In genomic region chr11:42631223-42631843, GRCh38 we compare ENCODE assay signal across 8 cellular contexts.
DNase-seq lines count a peak whose midpoint lies in the region; ATAC-seq and TF ChIP-seq lines count a peak whose summit lies in the region.

No MANE protein-coding gene starts in this region.

- no peaks in the 10 kb centered on the region for H4K20me1 ChIP-seq in Loucy (ENCODE audit: insufficient read depth, low read length, poor library complexity, severe bottlenecking)

- H3K9me3 Mint-ChIP-seq in WTC11: no peaks in the 10 kb centered on the region; the same call in 1 of the 2 replicates
- no peaks in the 10 kb centered on the region for H3K9me3 Mint-ChIP-seq in activated CD8-positive, alpha-beta T cell treated with anti-CD3 and anti-CD28 coated beads, Interleukin-2, amount 10 ng/mL, durations not matched to agents 7 days and 5 days (ENCODE audit: insufficient read depth)

- no peak overlapping the region for H3K27ac Mint-ChIP-seq in WTC11
- H3K27ac Mint-ChIP-seq in activated CD8-positive, alpha-beta T cell treated with anti-CD3 and anti-CD28 coated beads, Interleukin-2, amount 10 ng/mL, durations not matched to agents 7 days and 5 days: no peak overlapping the region

- TF ChIP-seq CTCF in Loucy (conservative IDR thresholded peaks at IDR 0.05; ENCODE audit: low read length): peak; percentile 42
- TF ChIP-seq CTCF in WTC11 (IDR thresholded peaks at IDR 0.05): no peak
- TF ChIP-seq CTCF in left lung (IDR thresholded peaks at IDR 0.05): peak in 1 of 2 donors; percentile 35
- no peak for TF ChIP-seq CTCF in foreskin fibroblast (IDR thresholded peaks at IDR 0.05; ENCODE audit: low read depth, low read length)

- no peaks in the 10 kb centered on the region for H3K9me2 ChIP-seq in Loucy (replicated peaks; ENCODE audit: low read depth, low read length)

- H3K9ac ChIP-seq in Loucy (ENCODE audit: low read depth, low read length, poor library complexity, severe bottlenecking): no peak overlapping the region

- ATAC-seq in WTC11: peak; percentile 38; the same call in 1 of the 2 replicates
- peak; percentile 49 for ATAC-seq in left lung
- ATAC-seq in activated CD8-positive, alpha-beta T cell treated with anti-CD3 and anti-CD28 coated beads, Interleukin-2, amount 10 ng/mL, durations not matched to agents 7 days and 5 days: no peak

- no peak overlapping the region for H3K4me3 Mint-ChIP-seq in WTC11
- no peak overlapping the region for H3K4me3 Mint-ChIP-seq in activated CD8-positive, alpha-beta T cell treated with anti-CD3 and anti-CD28 coated beads, Interleukin-2, amount 10 ng/mL, durations not matched to agents 7 days and 5 days

- POLR2A ChIA-PET in WTC11 (lab: Charles Lee): no interaction called here
- POLR2A ChIA-PET in activated CD8-positive, alpha-beta T cell treated with anti-CD3 and anti-CD28 coated beads, Interleukin-2, amount 10 ng/mL, durations not matched to agents 7 days and 5 days (lab: Charles Lee): no interaction called here

- no peaks in the 10 kb centered on the region for H3K36me3 ChIP-seq in Loucy (ENCODE audit: insufficient read depth, low read length)
- H3K36me3 ChIP-seq in left lung: no peaks in the 10 kb centered on the region

- no peak overlapping the region for H3K4me2 ChIP-seq in Loucy (ENCODE audit: low read depth, low read length, poor library complexity, severe bottlenecking)

- no peak overlapping the region for H2AFZ ChIP-seq in Loucy (ENCODE audit: low read length)

- peak; percentile 17 for DNase-seq in EH (ENCODE audit: low read depth)
- DNase-seq in WTC11 (ENCODE audit: low spot score): no peak
- DNase-seq in left lung: no peak
- DNase-seq in activated CD8-positive, alpha-beta T cell treated with anti-CD3 and anti-CD28 coated beads, Interleukin-2, amount 10 ng/mL, durations not matched to agents 7 days and 5 days: no peak
- DNase-seq in foreskin fibroblast: no peak
- no peak for DNase-seq in GM19238 (ENCODE audit: insufficient read length, low spot score)
- DNase-seq in T-helper 1 cell: no peak

- no peaks in the 10 kb centered on the region for H3F3A ChIP-seq in Loucy (ENCODE audit: low read depth)

- H3K27me3 Mint-ChIP-seq in WTC11 (ENCODE audit: low read depth): no peaks in the 10 kb centered on the region
- no peaks in the 10 kb centered on the region for H3K27me3 Mint-ChIP-seq in activated CD8-positive, alpha-beta T cell treated with anti-CD3 and anti-CD28 coated beads, Interleukin-2, amount 10 ng/mL, durations not matched to agents 7 days and 5 days (ENCODE audit: low read depth)

- H3K79me2 ChIP-seq in Loucy (ENCODE audit: insufficient read depth, low read length): no peaks in the 10 kb centered on the region

- no peaks in the 10 kb centered on the region for H3K9me3 ChIP-seq in Loucy (ENCODE audit: insufficient read depth, low read depth, low read length)
- H3K9me3 ChIP-seq in left lung: no peaks in the 10 kb centered on the region

- H3K36me3 Mint-ChIP-seq in WTC11: no peaks in the 10 kb centered on the region
- H3K36me3 Mint-ChIP-seq in activated CD8-positive, alpha-beta T cell treated with anti-CD3 and anti-CD28 coated beads, Interleukin-2, amount 10 ng/mL, durations not matched to agents 7 days and 5 days (ENCODE audit: low read depth): no peaks in the 10 kb centered on the region

- no peaks in the 10 kb centered on the region for H3K27me3 ChIP-seq in Loucy (ENCODE audit: insufficient read depth, low read length, poor library complexity, severe bottlenecking)
- no peaks in the 10 kb centered on the region for H3K27me3 ChIP-seq in left lung

- H3K4me1 ChIP-seq in Loucy (ENCODE audit: insufficient read depth, low read length, poor library complexity, severe bottlenecking) (no peaks in the 10 kb centered on the region), left lung (no peaks in the 10 kb centered on the region)

- no peak overlapping the region for H3K27ac ChIP-seq in left lung

- peaks cover 24% of the 10 kb centered on the region for H3K4me1 Mint-ChIP-seq in WTC11
- H3K4me1 Mint-ChIP-seq in activated CD8-positive, alpha-beta T cell treated with anti-CD3 and anti-CD28 coated beads, Interleukin-2, amount 10 ng/mL, durations not matched to agents 7 days and 5 days (ENCODE audit: low read depth): no peaks in the 10 kb centered on the region

- intact Hi-C loops in left lung (cut with DNase I): no loop called here

- H3K4me3 ChIP-seq in Loucy (ENCODE audit: low read length, poor library complexity, severe bottlenecking): no peak overlapping the region
- H3K4me3 ChIP-seq in left lung: no peak overlapping the region
- no peak overlapping the region for H3K4me3 ChIP-seq in foreskin fibroblast (ENCODE audit: low read depth in 1 of 2, low read length in 2 of 2)

- CTCF ChIA-PET in WTC11 (lab: Charles Lee): interaction anchor here (0.6 to 1.2 kb wide), 13 partner anchors 9 to 1138 kb away, joined by 3 to 6 read pairs (median 3); no protein-coding TSS in a partner anchor
- CTCF ChIA-PET in activated CD8-positive, alpha-beta T cell treated with anti-CD3 and anti-CD28 coated beads, Interleukin-2, amount 10 ng/mL, durations not matched to agents 7 days and 5 days (lab: Charles Lee): no interaction called here

TF ChIP-seq in WTC11, 78 proteins besides CTCF, POLR2A, EP300 and RAD21 (continues in another document):
- TF ChIP-seq, protein P1, sequence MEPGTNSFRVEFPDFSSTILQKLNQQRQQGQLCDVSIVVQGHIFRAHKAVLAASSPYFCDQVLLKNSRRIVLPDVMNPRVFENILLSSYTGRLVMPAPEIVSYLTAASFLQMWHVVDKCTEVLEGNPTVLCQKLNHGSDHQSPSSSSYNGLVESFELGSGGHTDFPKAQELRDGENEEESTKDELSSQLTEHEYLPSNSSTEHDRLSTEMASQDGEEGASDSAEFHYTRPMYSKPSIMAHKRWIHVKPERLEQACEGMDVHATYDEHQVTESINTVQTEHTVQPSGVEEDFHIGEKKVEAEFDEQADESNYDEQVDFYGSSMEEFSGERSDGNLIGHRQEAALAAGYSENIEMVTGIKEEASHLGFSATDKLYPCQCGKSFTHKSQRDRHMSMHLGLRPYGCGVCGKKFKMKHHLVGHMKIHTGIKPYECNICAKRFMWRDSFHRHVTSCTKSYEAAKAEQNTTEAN (CRISPR knock-in tag; IDR thresholded peaks at IDR 0.05): no peak
- TF ChIP-seq, protein P2, sequence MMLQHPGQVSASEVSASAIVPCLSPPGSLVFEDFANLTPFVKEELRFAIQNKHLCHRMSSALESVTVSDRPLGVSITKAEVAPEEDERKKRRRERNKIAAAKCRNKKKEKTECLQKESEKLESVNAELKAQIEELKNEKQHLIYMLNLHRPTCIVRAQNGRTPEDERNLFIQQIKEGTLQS (CRISPR knock-in tag; conservative IDR thresholded peaks at IDR 0.05): no peak
- TF ChIP-seq, protein P3, sequence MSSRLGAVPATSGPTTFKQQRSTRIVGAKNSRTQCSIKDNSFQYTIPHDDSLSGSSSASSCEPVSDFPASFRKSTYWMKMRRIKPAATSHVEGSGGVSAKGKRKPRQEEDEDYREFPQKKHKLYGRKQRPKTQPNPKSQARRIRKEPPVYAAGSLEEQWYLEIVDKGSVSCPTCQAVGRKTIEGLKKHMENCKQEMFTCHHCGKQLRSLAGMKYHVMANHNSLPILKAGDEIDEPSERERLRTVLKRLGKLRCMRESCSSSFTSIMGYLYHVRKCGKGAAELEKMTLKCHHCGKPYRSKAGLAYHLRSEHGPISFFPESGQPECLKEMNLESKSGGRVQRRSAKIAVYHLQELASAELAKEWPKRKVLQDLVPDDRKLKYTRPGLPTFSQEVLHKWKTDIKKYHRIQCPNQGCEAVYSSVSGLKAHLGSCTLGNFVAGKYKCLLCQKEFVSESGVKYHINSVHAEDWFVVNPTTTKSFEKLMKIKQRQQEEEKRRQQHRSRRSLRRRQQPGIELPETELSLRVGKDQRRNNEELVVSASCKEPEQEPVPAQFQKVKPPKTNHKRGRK (CRISPR knock-in tag; IDR thresholded peaks at IDR 0.05; ENCODE audit: borderline replicate concordance): no peak
- TF ChIP-seq ATF2 (CRISPR knock-in tag; IDR thresholded peaks at IDR 0.05; ENCODE audit: borderline replicate concordance, low read depth) (no peak), TP53 (CRISPR knock-in tag; IDR thresholded peaks at IDR 0.05) (no peak), JAZF1 (CRISPR knock-in tag; IDR thresholded peaks at IDR 0.05) (no peak)
- TF ChIP-seq, protein P4, sequence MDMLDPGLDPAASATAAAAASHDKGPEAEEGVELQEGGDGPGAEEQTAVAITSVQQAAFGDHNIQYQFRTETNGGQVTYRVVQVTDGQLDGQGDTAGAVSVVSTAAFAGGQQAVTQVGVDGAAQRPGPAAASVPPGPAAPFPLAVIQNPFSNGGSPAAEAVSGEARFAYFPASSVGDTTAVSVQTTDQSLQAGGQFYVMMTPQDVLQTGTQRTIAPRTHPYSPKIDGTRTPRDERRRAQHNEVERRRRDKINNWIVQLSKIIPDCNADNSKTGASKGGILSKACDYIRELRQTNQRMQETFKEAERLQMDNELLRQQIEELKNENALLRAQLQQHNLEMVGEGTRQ (CRISPR knock-in tag; IDR thresholded peaks at IDR 0.05): no peak
